Comparison of ENCODE assay signal across 7 cellular contexts in genomic region chr1:150507912-150508864, GRCh38. TPM values are rescaled to one million over a fixed set of nuclear protein-coding genes. Genes with fewer than 3 reads are reported as not detected.
DNase-seq lines count a peak whose midpoint lies in the region; ATAC-seq and TF ChIP-seq lines count a peak whose summit lies in the region.

Gene ECM1 (plus strand): TSS chr1:150508109. CDS start chr1:150508210, 101 bp downstream.

- H3K27ac ChIP-seq in HEK293 (ENCODE audit: extremely low read depth, low read depth, low read length) (no peak within 1 kb of the TSS), psoas muscle (peak within 1 kb of the TSS; percentile 60)

- CTCF ChIA-PET in HEK293 (lab: Yijun Ruan, JAX): interaction anchor here (1.8 kb wide), 1 partner anchor 25 kb away, joined by 8 read pairs; no protein-coding TSS in a partner anchor
- CTCF ChIA-PET in activated naive CD4-positive, alpha-beta T cell treated with anti-CD3 and anti-CD28 coated beads for 36 hours (lab: Charles Lee): interaction anchor here (0.6 kb wide), 1 partner anchor 19 kb away, joined by 3 read pairs; no protein-coding TSS in a partner anchor
- CTCF ChIA-PET in activated naive CD4-positive, alpha-beta T cell treated with anti-CD3 and anti-CD28 coated beads, Interleukin-2, amount 10 ng/mL, durations not matched to agents 7 days and 5 days (lab: Charles Lee): no interaction called here

- no peak within 1 kb of the TSS for H3K27ac Mint-ChIP-seq in activated naive CD4-positive, alpha-beta T cell treated with anti-CD3 and anti-CD28 coated beads for 36 hours
- no peak within 1 kb of the TSS for H3K27ac Mint-ChIP-seq in activated naive CD4-positive, alpha-beta T cell treated with anti-CD3 and anti-CD28 coated beads, Interleukin-2, amount 10 ng/mL, durations not matched to agents 7 days and 5 days

- no peak for TF ChIP-seq CTCF in HEK293 (tag by site-specific recombination; IDR thresholded peaks at IDR 0.05)
- TF ChIP-seq CTCF in fibroblast of the aortic adventitia (IDR thresholded peaks at IDR 0.05; ENCODE audit: insufficient read depth, low read length): no peak
- TF ChIP-seq CTCF in psoas muscle (IDR thresholded peaks at IDR 0.05): no peak

- no peaks in the 10 kb centered on the region for H3K4me1 Mint-ChIP-seq in activated naive CD4-positive, alpha-beta T cell treated with anti-CD3 and anti-CD28 coated beads for 36 hours (ENCODE audit: low read depth)
- H3K4me1 Mint-ChIP-seq in activated naive CD4-positive, alpha-beta T cell treated with anti-CD3 and anti-CD28 coated beads, Interleukin-2, amount 10 ng/mL, durations not matched to agents 7 days and 5 days: peaks cover 9% of the 10 kb centered on the region

- POLR2A ChIA-PET in HEK293 (lab: Yijun Ruan, JAX): no interaction called here

- H3K27me3 Mint-ChIP-seq in activated naive CD4-positive, alpha-beta T cell treated with anti-CD3 and anti-CD28 coated beads for 36 hours (ENCODE audit: low read depth): no peaks in the 10 kb centered on the region
- no peaks in the 10 kb centered on the region for H3K27me3 Mint-ChIP-seq in activated naive CD4-positive, alpha-beta T cell treated with anti-CD3 and anti-CD28 coated beads, Interleukin-2, amount 10 ng/mL, durations not matched to agents 7 days and 5 days

- H3K27me3 ChIP-seq in psoas muscle (ENCODE audit: insufficient read depth in 3 of 3, low read length in 2 of 3): no peaks in the 10 kb centered on the region

- H3K36me3 ChIP-seq in HEK293 (ENCODE audit: control insufficient read depth in 2 of 2, insufficient read depth in 1 of 2, low read length in 2 of 2) (peaks cover 10 to 61% of the 10 kb centered on the region in 2 experiments; a peak in 2 of 3 replicates), psoas muscle (ENCODE audit: insufficient read depth in 1 of 2, low read depth in 1 of 2) (peaks cover 11 to 56% of the 10 kb centered on the region in 2 donors)

- H3K4me3 Mint-ChIP-seq in activated naive CD4-positive, alpha-beta T cell treated with anti-CD3 and anti-CD28 coated beads for 36 hours: no peak within 1 kb of the TSS
- no peak within 1 kb of the TSS for H3K4me3 Mint-ChIP-seq in activated naive CD4-positive, alpha-beta T cell treated with anti-CD3 and anti-CD28 coated beads, Interleukin-2, amount 10 ng/mL, durations not matched to agents 7 days and 5 days

- intact Hi-C loops in psoas muscle (cut with DNase I): no loop called here
- intact Hi-C loops in activated naive CD4-positive, alpha-beta T cell treated with anti-CD3 and anti-CD28 coated beads for 36 hours (cut with micrococcal nuclease): no loop called here

- H3K4me3 ChIP-seq in HEK293 (ENCODE audit: low read depth, low read length) (no peak within 1 kb of the TSS), fibroblast of the aortic adventitia (ENCODE audit: low read depth, low read length) (peak within 1 kb of the TSS; percentile 69), psoas muscle (peak within 1 kb of the TSS; percentile 48)

- WGBS in psoas muscle, 3 donors: 57 to 70% (median 58%) methylated on average over 7 of the region's 7 CpGs

- H3K9me3 ChIP-seq in HEK293 (ENCODE audit: control insufficient read depth, insufficient read depth, low read depth, low read length) (no peaks in the 10 kb centered on the region), psoas muscle (no peaks in the 10 kb centered on the region)

- H3K9me3 Mint-ChIP-seq in activated naive CD4-positive, alpha-beta T cell treated with anti-CD3 and anti-CD28 coated beads for 36 hours: no peaks in the 10 kb centered on the region
- no peaks in the 10 kb centered on the region for H3K9me3 Mint-ChIP-seq in activated naive CD4-positive, alpha-beta T cell treated with anti-CD3 and anti-CD28 coated beads, Interleukin-2, amount 10 ng/mL, durations not matched to agents 7 days and 5 days

- peaks cover 19% of the 10 kb centered on the region for H3K36me3 Mint-ChIP-seq in activated naive CD4-positive, alpha-beta T cell treated with anti-CD3 and anti-CD28 coated beads for 36 hours (ENCODE audit: low read depth)
- peaks cover 25% of the 10 kb centered on the region for H3K36me3 Mint-ChIP-seq in activated naive CD4-positive, alpha-beta T cell treated with anti-CD3 and anti-CD28 coated beads, Interleukin-2, amount 10 ng/mL, durations not matched to agents 7 days and 5 days

- ATAC-seq in psoas muscle: peak; percentile 74 to 86 (median 77)

- no peaks in the 10 kb centered on the region for H3K4me1 ChIP-seq in HEK293 (ENCODE audit: control insufficient read depth, insufficient read depth, low read length)
- H3K4me1 ChIP-seq in psoas muscle: no peaks in the 10 kb centered on the region

- DNase-seq in SW480 (ENCODE audit: low spot score): peak; percentile 65
- DNase-seq in fibroblast of the aortic adventitia (ENCODE audit: low read depth): peak; percentile 81
- DNase-seq in psoas muscle: peak; percentile 59 to 62
- DNase-seq in NCI-H1092 (lab: John Stamatoyannopoulos, UW): no peak
- DNase-seq in activated naive CD4-positive, alpha-beta T cell treated with anti-CD3 and anti-CD28 coated beads for 36 hours: no peak
- DNase-seq in activated naive CD4-positive, alpha-beta T cell treated with anti-CD3 and anti-CD28 coated beads, Interleukin-2, amount 10 ng/mL, durations not matched to agents 7 days and 5 days: no peak

TF ChIP-seq in HEK293, 187 proteins besides CTCF, POLR2A, EP300 and RAD21:
- no peak for TF ChIP-seq ZNF37A (tag by site-specific recombination; IDR thresholded peaks at IDR 0.05)
- TF ChIP-seq GLIS1 (tag by site-specific recombination; IDR thresholded peaks at IDR 0.05): no peak
- TF ChIP-seq ZNF366 (tag by site-specific recombination; conservative IDR thresholded peaks at IDR 0.05): peak; percentile 33; the same call in 1 of the 2 replicates
- TF ChIP-seq ZBTB17 (tag by site-specific recombination; IDR thresholded peaks at IDR 0.05): peak; percentile 44; the same call in 1 of the 2 replicates
- 0 out of 2 replicates have a peak, but pooled peaks have one; percentile 40 for TF ChIP-seq SP7 (tag by site-specific recombination; IDR thresholded peaks at IDR 0.05)
- no peak for TF ChIP-seq AEBP2 (tag by site-specific recombination; IDR thresholded peaks at IDR 0.05; ENCODE audit: borderline replicate concordance)
- TF ChIP-seq KLF9 (tag by site-specific recombination; IDR thresholded peaks at IDR 0.05; ENCODE audit: low read depth): 0 out of 2 replicates have a peak, but pooled peaks have one; percentile 11
- peak; percentile 94 for TF ChIP-seq ZNF394 (tag by site-specific recombination; IDR thresholded peaks at IDR 0.05; ENCODE audit: borderline replicate concordance)
- peak; percentile 99 for TF ChIP-seq PRDM4 (tag by site-specific recombination; IDR thresholded peaks at IDR 0.05)
- TF ChIP-seq SP2 (tag by site-specific recombination; IDR thresholded peaks at IDR 0.05): peak; percentile 17; the same call in 1 of the 2 replicates
- no peak for TF ChIP-seq MZF1 (tag by site-specific recombination; IDR thresholded peaks at IDR 0.05; ENCODE audit: borderline replicate concordance)
- TF ChIP-seq ZSCAN16 (tag by site-specific recombination; IDR thresholded peaks at IDR 0.05): no peak
- no peak for TF ChIP-seq IKZF3 (tag by site-specific recombination; IDR thresholded peaks at IDR 0.05)
- TF ChIP-seq ZNF600 (tag by site-specific recombination; IDR thresholded peaks at IDR 0.05): peak; percentile 53; the same call in 1 of the 2 replicates
- TF ChIP-seq ZNF341 (tag by site-specific recombination; IDR thresholded peaks at IDR 0.05; ENCODE audit: low read depth): peak; percentile 82
- TF ChIP-seq ZIC2 (tag by site-specific recombination; IDR thresholded peaks at IDR 0.05): 0 out of 2 replicates have a peak, but pooled peaks have one; percentile 18
- TF ChIP-seq OSR2 (tag by site-specific recombination; IDR thresholded peaks at IDR 0.05): peak; percentile 43; the same call in 1 of the 2 replicates
- no peak for TF ChIP-seq HOXC10 (CRISPR knock-in tag; IDR thresholded peaks at IDR 0.05)
- 0 out of 2 replicates have a peak, but pooled peaks have one; percentile 23 for TF ChIP-seq GLIS2 (tag by site-specific recombination; IDR thresholded peaks at IDR 0.05)

RNA-seq across cellular contexts. Expression of gene ECM1, which starts in this region (rescaled TPM):
- total RNA-seq in fibroblast of the aortic adventitia (ENCODE audit: low replicate concordance): 8.0 and 45.2 TPM in 2 replicates
- total RNA-seq in psoas muscle: 1 to 10 TPM; 2.9 to 4.6 (median 4.1) TPM
- polyA plus RNA-seq in psoas muscle: 1 to 10 TPM; 1.8 to 8.5 (median 2.7) TPM
- under 1 TPM; 0.69 to 0.88 TPM for total RNA-seq in activated naive CD4-positive, alpha-beta T cell treated with anti-CD3 and anti-CD28 coated beads for 36 hours

Comparison
In these comparisons a context has a peak if more than half of its experiments do, and no peak if none do; other contexts are left out.
1. DNase-seq: peak in SW480 (single experiment), fibroblast of the aortic adventitia (single experiment) and psoas muscle (2 of 2); none in NCI-H1092 (single experiment), activated naive CD4-positive, alpha-beta T cell treated with anti-CD3 and anti-CD28 coated beads for 36 hours (single experiment) and activated naive CD4-positive, alpha-beta T cell treated with anti-CD3 and anti-CD28 coated beads, Interleukin-2, amount 10 ng/mL, durations not matched to agents 7 days and 5 days (single experiment).